Comparison of ENCODE assay signal across 21 cellular contexts in genomic region chr10:398954-399353, GRCh38.
"Had no signal": no experiment of that assay in that cellular context is flagged by ENCODE, and none has a peak within 500 bp of the region (broad histone marks: within the 10 kb centered on the region; RNA-seq: fewer than 3 reads in every experiment).

No MANE protein-coding gene starts in this region.

- H3K27ac Mint-ChIP-seq: nephron progenitor cell; stimulated activated naive B cell treated with anti-CD40 and anti-IgM and Interleukin-4, amounts not matched to agents 10 μg/mL and 1 μg/mL and 100 μg/mL, for 72 hours; stimulated activated naive CD8-positive, alpha-beta T cell treated with anti-CD3 and anti-CD28 coated beads, Interleukin-15, amount 100 ng/mL, for 72 hours had no signal

- H3K27ac ChIP-seq: epithelial cell of prostate, esophagus muscularis mucosa, gastrocnemius medialis, neutrophil, spleen, testis had no signal

- ATAC-seq: gastrocnemius medialis; left colon; left ventricle myocardium superior; naive thymus-derived CD4-positive, alpha-beta T cell; right cardiac atrium; stimulated activated naive B cell treated with anti-CD40 and anti-IgM and Interleukin-4, amounts not matched to agents 10 μg/mL and 1 μg/mL and 100 μg/mL, for 72 hours; stimulated activated naive CD8-positive, alpha-beta T cell treated with anti-CD3 and anti-CD28 coated beads, Interleukin-15, amount 100 ng/mL, for 72 hours had no signal

- H3K9me3 ChIP-seq: esophagus muscularis mucosa, gastrocnemius medialis, neutrophil, spleen, testis, tibial nerve had no signal

- H3K27me3 Mint-ChIP-seq: naive thymus-derived CD4-positive, alpha-beta T cell; stimulated activated naive B cell treated with anti-CD40 and anti-IgM and Interleukin-4, amounts not matched to agents 10 μg/mL and 1 μg/mL and 100 μg/mL, for 72 hours; stimulated activated naive CD8-positive, alpha-beta T cell treated with anti-CD3 and anti-CD28 coated beads, Interleukin-15, amount 100 ng/mL, for 72 hours had no signal

- H3K4me3 Mint-ChIP-seq: naive thymus-derived CD4-positive, alpha-beta T cell; nephron progenitor cell; stimulated activated naive B cell treated with anti-CD40 and anti-IgM and Interleukin-4, amounts not matched to agents 10 μg/mL and 1 μg/mL and 100 μg/mL, for 72 hours; stimulated activated naive CD8-positive, alpha-beta T cell treated with anti-CD3 and anti-CD28 coated beads, Interleukin-15, amount 100 ng/mL, for 72 hours had no signal

- H3K4me1 ChIP-seq: testis had no signal

- H3K4me3 ChIP-seq: esophagus muscularis mucosa, gastrocnemius medialis, lung, spleen, testis, tibial nerve had no signal

- H3K36me3 ChIP-seq: gastrocnemius medialis, neutrophil, spleen had no signal

- H3K36me3 Mint-ChIP-seq: naive thymus-derived CD4-positive, alpha-beta T cell; stimulated activated naive B cell treated with anti-CD40 and anti-IgM and Interleukin-4, amounts not matched to agents 10 μg/mL and 1 μg/mL and 100 μg/mL, for 72 hours had no signal

- DNase-seq: effector memory CD4-positive, alpha-beta T cell; gastrocnemius medialis; glutamatergic neuron; left colon; left ventricle myocardium superior; mesenchymal stem cell; naive thymus-derived CD4-positive, alpha-beta T cell; nephron progenitor cell; right cardiac atrium; spleen; stimulated activated CD4-positive, alpha-beta T cell treated with anti-CD3 and anti-CD28 coated beads, Interleukin-15, amount 100 ng/mL, for 24 hours; stimulated activated CD4-positive, alpha-beta T cell treated with anti-CD3 and anti-CD28 coated beads, Interleukin-1b, Interleukin-23, amount 100 ng/mL, for 48 hours; stimulated activated CD4-positive, alpha-beta T cell treated with anti-CD3 and anti-CD28 coated beads, Interleukin-4, amount 100 ng/mL, for 24 hours; stimulated activated naive B cell treated with anti-CD40 and anti-IgM and Interleukin-4, amounts not matched to agents 10 μg/mL and 1 μg/mL and 100 μg/mL, for 72 hours; stimulated activated naive CD8-positive, alpha-beta T cell treated with anti-CD3 and anti-CD28 coated beads, Interleukin-15, amount 100 ng/mL, for 72 hours; testis had no signal

- H3K27me3 ChIP-seq: esophagus muscularis mucosa, gastrocnemius medialis, neutrophil, spleen, testis, tibial nerve had no signal

- H3K9me3 Mint-ChIP-seq: naive thymus-derived CD4-positive, alpha-beta T cell; nephron progenitor cell; stimulated activated naive B cell treated with anti-CD40 and anti-IgM and Interleukin-4, amounts not matched to agents 10 μg/mL and 1 μg/mL and 100 μg/mL, for 72 hours; stimulated activated naive CD8-positive, alpha-beta T cell treated with anti-CD3 and anti-CD28 coated beads, Interleukin-15, amount 100 ng/mL, for 72 hours had no signal
